13 cellular contexts compared by ENCODE assay signal in genomic region chr20:20505554-20505953, GRCh38.
A peak's percentile ranks its signal among the peaks of the same experiment; 100 is the strongest.
DNase-seq lines count a peak whose midpoint lies in the region; ATAC-seq, FAIRE-seq and TF ChIP-seq lines count a peak whose summit lies in the region.
"Had no signal": no experiment of that assay in that cellular context is flagged by ENCODE, and none has a peak within 500 bp of the region (broad histone marks: within the 10 kb centered on the region; RNA-seq: fewer than 3 reads in every experiment).

No MANE protein-coding gene starts in this region.

- no peaks in the 10 kb centered on the region for H3F3A ChIP-seq in GM23248 (ENCODE audit: insufficient read depth)

- POLR2A ChIA-PET in naive thymus-derived CD8-positive, alpha-beta T cell (lab: Charles Lee): no interaction called here

- H3K4me3 Mint-ChIP-seq in naive thymus-derived CD8-positive, alpha-beta T cell: no peak overlapping the region

- no peaks in the 10 kb centered on the region for H3K79me2 ChIP-seq in GM23248 (ENCODE audit: insufficient read depth)

- no peaks in the 10 kb centered on the region for H3K4me1 ChIP-seq in GM23248 (ENCODE audit: insufficient read depth)
- H3K4me1 ChIP-seq in breast epithelium: no peaks in the 10 kb centered on the region
- H3K4me1 ChIP-seq: esophagus muscularis mucosa had no signal

- H3K27ac ChIP-seq in GM23248 (no peak overlapping the region), breast epithelium (no peak overlapping the region)
- H3K27ac ChIP-seq: esophagus muscularis mucosa had no signal

- TF ChIP-seq POLR2A in GM12892 (IDR thresholded peaks at IDR 0.05; ENCODE audit: low read depth, low read length) (no peak), breast epithelium (IDR thresholded peaks at IDR 0.05) (no peak)

- 91 to 97% methylated on average over 2 of the region's 2 CpGs for WGBS in GM23248 (ENCODE audit: low coverage in 1 of 2, low lambda C conversion rate in 2 of 2, missing lambda C conversion rate in 2 of 2), 2 experiments

- no peaks in the 10 kb centered on the region for H3K9me2 ChIP-seq in GM23248 (ENCODE audit: insufficient read depth)

- peaks cover 0 to 1% (median 0%) of the 10 kb centered on the region in 4 donors for H3K4me1 Mint-ChIP-seq in naive thymus-derived CD8-positive, alpha-beta T cell

- H3K9me3 ChIP-seq in GM23248 (ENCODE audit: low read depth): no peaks in the 10 kb centered on the region
- H3K9me3 ChIP-seq in breast epithelium: no peaks in the 10 kb centered on the region
- H3K9me3 ChIP-seq: esophagus muscularis mucosa had no signal

- no peak for TF ChIP-seq CTCF in breast epithelium (IDR thresholded peaks at IDR 0.05)

- H3K36me3 ChIP-seq in GM23248 (ENCODE audit: low read depth) (no peaks in the 10 kb centered on the region), breast epithelium (peaks cover 10% of the 10 kb centered on the region)

- H3K4me3 ChIP-seq in GM23248: no peak overlapping the region
- no peak overlapping the region for H3K4me3 ChIP-seq in breast epithelium
- H3K4me3 ChIP-seq: esophagus muscularis mucosa had no signal

- DNase-seq in GM12892 (ENCODE audit: insufficient read length): no peak
- peak; percentile 12 for DNase-seq in OCI-M1 (lab: John Stamatoyannopoulos, UW)
- no peak for DNase-seq in activated effector memory CD4-positive, alpha-beta T cell treated with anti-CD3 and anti-CD28 coated beads, Interleukin-2, amount 50 U/mL, for 16 hours
- DNase-seq in GM23248: no peak
- no peak for DNase-seq in breast epithelium (ENCODE audit: low spot score in 2 of 2)
- no peak for DNase-seq in naive thymus-derived CD8-positive, alpha-beta T cell
- DNase-seq: C1 segment of cervical spinal cord; NCI-H1417; stimulated activated CD4-positive, alpha-beta T cell treated with anti-CD3 and anti-CD28 coated beads, Interleukin-2, amount 100 ng/mL, for 48 hours; stimulated activated naive CD4-positive, alpha-beta T cell treated with Interleukin-2 at 50 U/mL for 16 hours had no signal

- ATAC-seq in GM19043 (IDR thresholded peaks at IDR 0.05; ENCODE audit: low read depth, unreplicated experiment) (peak; percentile 87), HG03095 (IDR thresholded peaks at IDR 0.05; ENCODE audit: unreplicated experiment) (peak; percentile 62)
- no peak for ATAC-seq in naive thymus-derived CD8-positive, alpha-beta T cell

- H3K36me3 Mint-ChIP-seq in naive thymus-derived CD8-positive, alpha-beta T cell: peaks cover 29 to 84% (median 60%) of the 10 kb centered on the region in 3 donors

- H4K20me1 ChIP-seq in GM23248 (ENCODE audit: insufficient read depth): no peaks in the 10 kb centered on the region

- no peak overlapping the region for H3K27ac Mint-ChIP-seq in naive thymus-derived CD8-positive, alpha-beta T cell

- peak; percentile 81 for FAIRE-seq in GM12892 (lab: Jason Lieb, UNC)

- H3K9ac ChIP-seq in GM23248: no peak overlapping the region

- intact Hi-C loops in breast epithelium (cut with DNase I; ENCODE audit: low total_unique reads): no loop called here

- no peaks in the 10 kb centered on the region for H3K27me3 ChIP-seq in GM23248 (replicated peaks; ENCODE audit: insufficient read depth)
- no peaks in the 10 kb centered on the region for H3K27me3 ChIP-seq in breast epithelium
- H3K27me3 ChIP-seq: esophagus muscularis mucosa had no signal

- in situ Hi-C loops in GM23248 (cut with MboI): no loop called here

- no peak overlapping the region for H3K4me2 ChIP-seq in GM23248 (ENCODE audit: unreplicated experiment)

- H3K9me3 Mint-ChIP-seq in naive thymus-derived CD8-positive, alpha-beta T cell: no peaks in the 10 kb centered on the region

- no peaks in the 10 kb centered on the region for H3K27me3 Mint-ChIP-seq in naive thymus-derived CD8-positive, alpha-beta T cell

- H2AFZ ChIP-seq in GM23248: no peak overlapping the region

Comparison
In these comparisons a context has a peak if more than half of its experiments do, and no peak if none do; other contexts are left out.
1. ATAC-seq: peak in GM19043 (single experiment) and HG03095 (single experiment); none in naive thymus-derived CD8-positive, alpha-beta T cell (0 of 2).